19 cellular contexts compared by ENCODE assay signal in genomic region chr11:27387362-27387761, GRCh38.
"Had no signal": no experiment of that assay in that cellular context is flagged by ENCODE, and none has a peak within 500 bp of the region (broad histone marks: within the 10 kb centered on the region; RNA-seq: fewer than 3 reads in every experiment).

No MANE protein-coding gene starts in this region.

- H3K36me3 Mint-ChIP-seq: activated naive CD8-positive, alpha-beta T cell treated with anti-CD3 and anti-CD28 coated beads, Interleukin-2, amount 10 ng/mL, durations not matched to agents 7 days and 5 days; naive thymus-derived CD4-positive, alpha-beta T cell had no signal

- H3K9me3 ChIP-seq: breast epithelium, gastrocnemius medialis, mucosa of descending colon had no signal

- H3K4me3 Mint-ChIP-seq: activated B cell treated with CpG ODN at 0.5 μM for 24 hours; activated CD8-positive, alpha-beta T cell treated with anti-CD3 and anti-CD28 coated beads for 36 hours; activated naive CD8-positive, alpha-beta T cell treated with anti-CD3 and anti-CD28 coated beads, Interleukin-2, amount 10 ng/mL, durations not matched to agents 7 days and 5 days; naive thymus-derived CD4-positive, alpha-beta T cell; stimulated activated naive CD8-positive, alpha-beta T cell treated with anti-CD3 and anti-CD28 coated beads, Interleukin-15, amount 100 ng/mL, for 72 hours; type B pancreatic cell had no signal

- DNase-seq: activated B cell treated with CpG ODN at 0.5 μM for 24 hours; activated CD4-positive, alpha-beta T cell treated with anti-CD3 and anti-CD28 coated beads for 48 hours; activated CD8-positive, alpha-beta memory T cell treated with anti-CD3 and anti-CD28 coated beads, Interleukin-2, amount 50 U/mL, for 48 hours; activated CD8-positive, alpha-beta T cell treated with anti-CD3 and anti-CD28 coated beads for 36 hours; activated naive CD8-positive, alpha-beta T cell treated with anti-CD3 and anti-CD28 coated beads, Interleukin-2, amount 10 ng/mL, durations not matched to agents 7 days and 5 days; anterior cingulate cortex; dermis blood vessel endothelial cell; gastrocnemius medialis; islet precursor cell; mucosa of descending colon; naive thymus-derived CD4-positive, alpha-beta T cell; right cardiac atrium; small intestine; stimulated activated CD4-positive, alpha-beta T cell treated with anti-CD3 and anti-CD28 coated beads, Interleukin-4, amount 100 ng/mL, for 4 hours; stimulated activated CD8-positive, alpha-beta memory T cell treated with anti-CD3 and anti-CD28 coated beads, Interleukin-4, amount 100 ng/mL, for 48 hours; stimulated activated naive CD8-positive, alpha-beta T cell treated with anti-CD3 and anti-CD28 coated beads, Interleukin-15, amount 100 ng/mL, for 72 hours had no signal

- H3K9me3 Mint-ChIP-seq: activated B cell treated with CpG ODN at 0.5 μM for 24 hours; activated CD8-positive, alpha-beta T cell treated with anti-CD3 and anti-CD28 coated beads for 36 hours; activated naive CD8-positive, alpha-beta T cell treated with anti-CD3 and anti-CD28 coated beads, Interleukin-2, amount 10 ng/mL, durations not matched to agents 7 days and 5 days; naive thymus-derived CD4-positive, alpha-beta T cell; stimulated activated naive CD8-positive, alpha-beta T cell treated with anti-CD3 and anti-CD28 coated beads, Interleukin-15, amount 100 ng/mL, for 72 hours; type B pancreatic cell had no signal

- H3K27ac ChIP-seq: breast epithelium, gastrocnemius medialis had no signal

- H3K36me3 ChIP-seq: breast epithelium had no signal

- H3K4me3 ChIP-seq: breast epithelium, gastrocnemius medialis, lung, mucosa of descending colon had no signal

- H3K4me1 Mint-ChIP-seq: activated B cell treated with CpG ODN at 0.5 μM for 24 hours; activated naive CD8-positive, alpha-beta T cell treated with anti-CD3 and anti-CD28 coated beads, Interleukin-2, amount 10 ng/mL, durations not matched to agents 7 days and 5 days had no signal

- H3K27me3 Mint-ChIP-seq: activated B cell treated with CpG ODN at 0.5 μM for 24 hours; activated CD8-positive, alpha-beta T cell treated with anti-CD3 and anti-CD28 coated beads for 36 hours; type B pancreatic cell had no signal

- H3K27ac Mint-ChIP-seq: activated B cell treated with CpG ODN at 0.5 μM for 24 hours; activated CD8-positive, alpha-beta T cell treated with anti-CD3 and anti-CD28 coated beads for 36 hours; activated naive CD8-positive, alpha-beta T cell treated with anti-CD3 and anti-CD28 coated beads, Interleukin-2, amount 10 ng/mL, durations not matched to agents 7 days and 5 days; naive thymus-derived CD4-positive, alpha-beta T cell; stimulated activated naive CD8-positive, alpha-beta T cell treated with anti-CD3 and anti-CD28 coated beads, Interleukin-15, amount 100 ng/mL, for 72 hours had no signal

- H3K27me3 ChIP-seq: breast epithelium, gastrocnemius medialis had no signal

- H3K4me1 ChIP-seq: breast epithelium, gastrocnemius medialis had no signal
